ENCODE assay signal across 8 cellular contexts in the genomic region with DNA sequence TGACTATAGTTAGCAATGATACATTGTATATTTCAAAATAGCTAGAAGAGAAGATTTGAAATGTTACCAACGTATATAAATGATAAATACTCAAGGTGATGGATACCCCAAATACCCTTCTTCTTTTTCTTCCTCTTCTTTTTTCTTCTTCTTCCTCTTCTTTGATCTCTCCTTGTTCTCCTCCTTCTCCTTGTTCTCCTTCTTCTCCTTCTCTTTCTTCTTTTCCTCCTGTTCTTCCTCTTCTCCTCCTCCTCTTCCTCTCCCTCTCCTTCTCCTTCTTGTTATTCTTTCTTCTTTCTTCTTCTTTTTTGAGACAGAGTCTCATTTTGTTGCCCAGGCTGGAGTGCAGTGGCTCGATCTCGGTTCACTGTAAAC. TPM values are rescaled to one million over a fixed set of nuclear protein-coding genes. Genes with fewer than 3 reads are reported as not detected.
DNase-seq lines count a peak whose midpoint lies in the region; ATAC-seq, FAIRE-seq and TF ChIP-seq lines count a peak whose summit lies in the region.

No MANE protein-coding gene starts in this region.

- H3K9me3 Mint-ChIP-seq in activated naive CD4-positive, alpha-beta T cell treated with anti-CD3 and anti-CD28 coated beads for 36 hours = peaks cover 3% of the 10 kb centered on the region

- no peaks in the 10 kb centered on the region for H3K27me3 Mint-ChIP-seq in activated naive CD4-positive, alpha-beta T cell treated with anti-CD3 and anti-CD28 coated beads for 36 hours (ENCODE audit: low read depth)

- WGBS in transverse colon (ENCODE audit: low coverage in 1 of 2), 2 donors = 52 to 72% methylated on average over 3 of the region's 3 CpGs

- CTCF ChIA-PET in activated naive CD4-positive, alpha-beta T cell treated with anti-CD3 and anti-CD28 coated beads for 36 hours (lab: Charles Lee) = interaction anchor here (0.6 to 4.2 kb wide), 19 partner anchors 8 to 339 kb away, joined by 3 to 50 read pairs (median 4); no protein-coding TSS in a partner anchor

- H3K27ac ChIP-seq in breast epithelium (peak overlapping the region in 1 of 2 donors; percentile 63), mucosa of rectum (ENCODE audit: low read depth in 2 of 2, low read length in 2 of 2) (no peak overlapping the region), transverse colon (peak overlapping the region in 2 of 4 donors; percentile 32 to 63)

- H3K9me3 ChIP-seq in breast epithelium = no peaks in the 10 kb centered on the region
- no peaks in the 10 kb centered on the region for H3K9me3 ChIP-seq in mucosa of rectum (ENCODE audit: control insufficient read depth in 2 of 2, low read length in 2 of 2)
- no peaks in the 10 kb centered on the region for H3K9me3 ChIP-seq in transverse colon

- intact Hi-C loops in activated naive CD4-positive, alpha-beta T cell treated with anti-CD3 and anti-CD28 coated beads for 36 hours (cut with micrococcal nuclease) = loop anchor here (1.0 to 5.0 kb wide), 10 partner anchors 27 to 690 kb away; partner anchors contain the start of genes DNAJC21, LMBRD2, NADK2 and SKP2
- intact Hi-C loops in breast epithelium (cut with DNase I; ENCODE audit: low total_unique reads) (no loop called here), transverse colon (cut with DNase I; ENCODE audit: low total_unique reads) (no loop called here)

- TF ChIP-seq CTCF in breast epithelium (IDR thresholded peaks at IDR 0.05) (no peak), transverse colon (IDR thresholded peaks at IDR 0.05) (no peak)

- peak overlapping the region in 1 of 2 donors; percentile 67 for H3K9ac ChIP-seq in mucosa of rectum (ENCODE audit: low read depth in 1 of 2, low read length in 2 of 2)

- H3K27me3 ChIP-seq in breast epithelium (no peaks in the 10 kb centered on the region), mucosa of rectum (ENCODE audit: control insufficient read depth in 2 of 2, insufficient read depth in 2 of 2, low read length in 2 of 2) (no peaks in the 10 kb centered on the region), transverse colon (no peaks in the 10 kb centered on the region)

- H3K4me1 ChIP-seq in breast epithelium = no peaks in the 10 kb centered on the region
- H3K4me1 ChIP-seq in mucosa of rectum (ENCODE audit: control insufficient read depth in 2 of 2, insufficient read depth in 2 of 2, low read length in 2 of 2) = peaks cover 0 to 2% of the 10 kb centered on the region in 2 donors
- peaks cover 4 to 14% (median 5%) of the 10 kb centered on the region in 4 donors for H3K4me1 ChIP-seq in transverse colon

- FAIRE-seq in H54 (lab: Jason Lieb, UNC) = no peak

- H3K4me3 ChIP-seq in breast epithelium = peak overlapping the region; percentile 76 to 88 (median 82)
- H3K4me3 ChIP-seq in mucosa of rectum (ENCODE audit: low read length in 2 of 2) = peak overlapping the region; percentile 76 to 80
- H3K4me3 ChIP-seq in transverse colon = peak overlapping the region in 3 of 4 donors; percentile 57 to 63 (median 59)

- no peaks in the 10 kb centered on the region for H3K36me3 Mint-ChIP-seq in activated naive CD4-positive, alpha-beta T cell treated with anti-CD3 and anti-CD28 coated beads for 36 hours (ENCODE audit: low read depth)

- peak overlapping the region; percentile 90 for H3K4me3 Mint-ChIP-seq in activated naive CD4-positive, alpha-beta T cell treated with anti-CD3 and anti-CD28 coated beads for 36 hours

- H3K36me3 ChIP-seq in breast epithelium = no peaks in the 10 kb centered on the region
- no peaks in the 10 kb centered on the region for H3K36me3 ChIP-seq in mucosa of rectum (ENCODE audit: control insufficient read depth in 2 of 2, insufficient read depth in 2 of 2, low read length in 2 of 2)
- no peaks in the 10 kb centered on the region for H3K36me3 ChIP-seq in transverse colon

- peaks cover 16% of the 10 kb centered on the region for H3K4me1 Mint-ChIP-seq in activated naive CD4-positive, alpha-beta T cell treated with anti-CD3 and anti-CD28 coated beads for 36 hours (ENCODE audit: low read depth)

- ATAC-seq in HG03521 (IDR thresholded peaks at IDR 0.05; ENCODE audit: unreplicated experiment) = no peak
- no peak for ATAC-seq in GM21526 (IDR thresholded peaks at IDR 0.05; ENCODE audit: low FRiP score, unreplicated experiment)

- no peak for TF ChIP-seq EP300 in transverse colon (IDR thresholded peaks at IDR 0.05; ENCODE audit: low read depth)

- no peak for DNase-seq in activated naive CD4-positive, alpha-beta T cell treated with anti-CD3 and anti-CD28 coated beads for 36 hours
- no peak for DNase-seq in activated naive CD4-positive, alpha-beta T cell treated with Interleukin-2 at 50 U/mL for 16 hours
- DNase-seq in breast epithelium (ENCODE audit: low spot score in 2 of 2) (no peak), transverse colon (no peak), H54 (ENCODE audit: insufficient read length, low spot score) (no peak)

- H3K27ac Mint-ChIP-seq in activated naive CD4-positive, alpha-beta T cell treated with anti-CD3 and anti-CD28 coated beads for 36 hours = peak overlapping the region; percentile 88

- no peak for TF ChIP-seq POLR2A in breast epithelium (IDR thresholded peaks at IDR 0.05)
- no peak for TF ChIP-seq POLR2A in transverse colon (IDR thresholded peaks at IDR 0.05)
- TF ChIP-seq POLR2A in H54 (IDR thresholded peaks at IDR 0.05; ENCODE audit: low read depth, low read length) = no peak

- in situ Hi-C loops in transverse colon (cut with MboI; ENCODE audit: low pct_ligation_motif_present in 1 of 4, low pct_unique_long_range_greater_than_20kb in 1 of 4, low sequenced_read_pairs in 3 of 4) = loop anchor here in 1 of 4 donors (25.0 kb wide), 1 partner anchor 530 kb away; no protein-coding TSS in a partner anchor

RNA-seq across cellular contexts. Expression of gene SPEF2, which starts 0.6 kb away (rescaled TPM):
- total RNA-seq in activated naive CD4-positive, alpha-beta T cell treated with anti-CD3 and anti-CD28 coated beads for 36 hours = 1 to 10 TPM; 6.5 to 6.6 TPM
- total RNA-seq in breast epithelium (10 to 100 TPM in 2 of 3 donors, 1 to 10 TPM in 1; 8.2 to 35.9 (median 11.5) TPM), transverse colon (1 to 10 TPM in 3 of 4 donors, not detected in 1; 2.4 to 9.4 (median 5.1) TPM)
